ENCODE assay signal across 25 cellular contexts in genomic region chr2:176556383-176556782, GRCh38.
DNase-seq lines count a peak whose midpoint lies in the region; ATAC-seq, FAIRE-seq and TF ChIP-seq lines count a peak whose summit lies in the region.
"Had no signal": no experiment of that assay in that cellular context is flagged by ENCODE, and none has a peak within 500 bp of the region (broad histone marks: within the 10 kb centered on the region; RNA-seq: fewer than 3 reads in every experiment).

No MANE protein-coding gene starts in this region.

- H3K4me3 ChIP-seq in liver (ENCODE audit: low read depth in 1 of 3, low read length in 3 of 3), result no peak overlapping the region
- H3K4me3 ChIP-seq in HepG2 (replicated peaks in 1 of 3; ENCODE audit: insufficient read depth in 1 of 3, low read depth in 2 of 3, low read length in 3 of 3), result no peak overlapping the region
- no peak overlapping the region for H3K4me3 ChIP-seq in prostate gland
- H3K4me3 ChIP-seq: A549; BLaER1 treated with 17β-estradiol and CSF1 and Interleukin-3, amounts not matched to agents 10 nM and 100 nM; GM12878 had no signal

- no peaks in the 10 kb centered on the region for H3K36me3 Mint-ChIP-seq in activated naive CD4-positive, alpha-beta T cell treated with anti-CD3 and anti-CD28 coated beads for 36 hours (ENCODE audit: low read depth)
- H3K36me3 Mint-ChIP-seq: CD8-positive, alpha-beta T cell had no signal

- no peak overlapping the region for H3K4me2 ChIP-seq in HepG2 (ENCODE audit: low read depth, low read length)
- H3K4me2 ChIP-seq: A549; BLaER1 treated with 17β-estradiol and CSF1 and Interleukin-3, amounts not matched to agents 10 nM and 100 nM had no signal

- TF ChIP-seq CTCF in liver (IDR thresholded peaks at IDR 0.05; ENCODE audit: low read depth, low read length, missing input control) (no peak), HepG2 (CRISPR knock-in tag; IDR thresholded peaks at IDR 0.05) (no peak), VCaP (conservative IDR thresholded peaks at IDR 0.05) (no peak), prostate gland (IDR thresholded peaks at IDR 0.05) (no peak)

- no peak for TF ChIP-seq EP300 in HepG2 (IDR thresholded peaks at IDR 0.05; ENCODE audit: low read depth in 2 of 2, low read length in 2 of 2)
- no peak for TF ChIP-seq EP300 in HepG2 (CRISPR knock-in tag; IDR thresholded peaks at IDR 0.05; ENCODE audit: borderline replicate concordance)

- H3K9ac ChIP-seq in liver (ENCODE audit: low read depth in 1 of 2, low read length in 2 of 2) (no peak overlapping the region), HepG2 (ENCODE audit: insufficient read depth, low read depth, low read length) (no peak overlapping the region)
- H3K9ac ChIP-seq: BLaER1 treated with 17β-estradiol and CSF1 and Interleukin-3, amounts not matched to agents 10 nM and 100 nM had no signal

- peaks cover 0 to 4% (median 0%) of the 10 kb centered on the region in 4 donors for H3K27me3 ChIP-seq in liver (ENCODE audit: control insufficient read depth in 4 of 4, insufficient read depth in 4 of 4, low read length in 3 of 4)
- H3K27me3 ChIP-seq in HepG2 (ENCODE audit: control insufficient read depth in 1 of 2, insufficient read depth in 2 of 2, low read length in 2 of 2), result peaks cover 0 to 25% of the 10 kb centered on the region in 2 experiments; a peak in 3 of 5 replicates
- H3K27me3 ChIP-seq in prostate gland (replicated peaks; ENCODE audit: insufficient read depth), result peaks cover 4% of the 10 kb centered on the region
- H3K27me3 ChIP-seq: BLaER1 treated with 17β-estradiol and CSF1 and Interleukin-3, amounts not matched to agents 10 nM and 100 nM had no signal

- peaks cover 0 to 19% (median 10%) of the 10 kb centered on the region in 4 donors for H3K4me1 ChIP-seq in liver (ENCODE audit: control insufficient read depth in 4 of 4, insufficient read depth in 4 of 4, low read length in 3 of 4)
- H3K4me1 ChIP-seq in HepG2 (ENCODE audit: insufficient read depth, low read length), result peaks cover 10% of the 10 kb centered on the region
- no peaks in the 10 kb centered on the region for H3K4me1 ChIP-seq in prostate gland (replicated peaks)

- no TSS peak for BruUV-seq in HepG2 (replicated peaks; lab: Mats Ljungman, UMichigan)

- no peaks in the 10 kb centered on the region for H3K79me2 ChIP-seq in HepG2 (ENCODE audit: insufficient read depth, low read length)

- 25% methylated on average over 2 of the region's 2 CpGs for WGBS in liver
- WGBS in HepG2 (ENCODE audit: low lambda C conversion rate), result 0% methylated on average over 2 of the region's 2 CpGs
- 30% methylated on average over 2 of the region's 2 CpGs for WGBS in prostate gland

- ATAC-seq in HepG2, result no peak
- no peak for ATAC-seq in GM21786 (IDR thresholded peaks at IDR 0.05; ENCODE audit: unreplicated experiment)
- ATAC-seq: A549; CD8-positive, alpha-beta T cell; GM12878 had no signal

- H3K36me3 ChIP-seq in liver (ENCODE audit: control insufficient read depth in 4 of 4, insufficient read depth in 3 of 4, low read depth in 1 of 4, low read length in 3 of 4), result no peaks in the 10 kb centered on the region
- no peaks in the 10 kb centered on the region for H3K36me3 ChIP-seq in HepG2 (replicated peaks in 1 of 2; ENCODE audit: control insufficient read depth in 1 of 2, insufficient read depth in 2 of 2, low read length in 2 of 2)
- H3K36me3 ChIP-seq in prostate gland, result no peaks in the 10 kb centered on the region
- H3K36me3 ChIP-seq: BLaER1 treated with 17β-estradiol and CSF1 and Interleukin-3, amounts not matched to agents 10 nM and 100 nM had no signal

- no peak overlapping the region for H3K4me3 Mint-ChIP-seq in activated naive CD4-positive, alpha-beta T cell treated with anti-CD3 and anti-CD28 coated beads for 36 hours
- H3K4me3 Mint-ChIP-seq: B cell; CD4-positive, alpha-beta T cell; CD8-positive, alpha-beta T cell had no signal

- peaks cover 51% of the 10 kb centered on the region for H3K27me3 Mint-ChIP-seq in activated naive CD4-positive, alpha-beta T cell treated with anti-CD3 and anti-CD28 coated beads for 36 hours (ENCODE audit: low read depth)

- H3K27ac ChIP-seq in liver (ENCODE audit: low read depth in 1 of 2, low read length in 2 of 2), result no peak overlapping the region
- no peak overlapping the region for H3K27ac ChIP-seq in HepG2 (ENCODE audit: extremely low read length, insufficient read depth, low read length)
- peak overlapping the region; percentile 53 for H3K27ac ChIP-seq in VCaP
- H3K27ac ChIP-seq in prostate gland, result no peak overlapping the region
- H3K27ac ChIP-seq: 22Rv1; A549; BLaER1 treated with 17β-estradiol and CSF1 and Interleukin-3, amounts not matched to agents 10 nM and 100 nM; C4-2B had no signal

- no peak overlapping the region for H3K27ac Mint-ChIP-seq in activated naive CD4-positive, alpha-beta T cell treated with anti-CD3 and anti-CD28 coated beads for 36 hours
- H3K27ac Mint-ChIP-seq: B cell; CD4-positive, alpha-beta T cell; CD8-positive, alpha-beta T cell had no signal

- no peaks in the 10 kb centered on the region for H3K9me3 Mint-ChIP-seq in activated naive CD4-positive, alpha-beta T cell treated with anti-CD3 and anti-CD28 coated beads for 36 hours
- H3K9me3 Mint-ChIP-seq: CD4-positive, alpha-beta T cell; CD8-positive, alpha-beta T cell had no signal

- no peak for FAIRE-seq in HepG2 (lab: Jason Lieb, UNC)
- FAIRE-seq: A549, D721Med, GM12878, GM12892, GM18507 had no signal

- DNase-seq in HepG2 (ENCODE audit: low spot score) (no peak), prostate gland (ENCODE audit: low spot score) (peak; percentile 46), DMS153 (lab: John Stamatoyannopoulos, UW) (no peak)
- DNase-seq in activated naive CD4-positive, alpha-beta T cell treated with anti-CD3 and anti-CD28 coated beads for 36 hours, result no peak
- DNase-seq: AML-193; Calu3; CD4-positive, alpha-beta T cell; CD8-positive, alpha-beta T cell; DMS79; DND-41; EL; GDM1 had no signal

- POLR2A ChIA-PET in HepG2 (lab: Yijun Ruan, JAX), result no interaction called here

- intact Hi-C loops in HepG2 (cut with micrococcal nuclease; ENCODE audit: unreplicated experiment) (no loop called here), prostate gland (cut with DNase I) (loop anchor here (5.0 kb wide), 1 partner anchor 99 kb away; no protein-coding TSS in a partner anchor)
- intact Hi-C loops in activated naive CD4-positive, alpha-beta T cell treated with anti-CD3 and anti-CD28 coated beads for 36 hours (cut with micrococcal nuclease), result no loop called here

- CTCF ChIA-PET in HepG2 (lab: Yijun Ruan, JAX; ENCODE audit: low intra/inter-chr PET ratio, low total read pairs), result no interaction called here
- CTCF ChIA-PET in activated naive CD4-positive, alpha-beta T cell treated with anti-CD3 and anti-CD28 coated beads for 36 hours (lab: Charles Lee), result interaction anchor here (0.9 to 1.0 kb wide), 3 partner anchors 101 to 430 kb away, joined by 3 to 6 read pairs (median 4); no protein-coding TSS in a partner anchor

- TF ChIP-seq POLR2A in HepG2 (IDR thresholded peaks at IDR 0.05; ENCODE audit: insufficient read depth in 1 of 2, low read depth in 2 of 2, low read length in 2 of 2), result no peak
- TF ChIP-seq POLR2A in prostate gland (IDR thresholded peaks at IDR 0.05), result no peak

- H3K9me3 ChIP-seq in liver (ENCODE audit: control insufficient read depth in 4 of 4, low read length in 3 of 4) (no peaks in the 10 kb centered on the region), HepG2 (ENCODE audit: low read length) (no peaks in the 10 kb centered on the region), prostate gland (no peaks in the 10 kb centered on the region)
- H3K9me3 ChIP-seq: A549; BLaER1 treated with 17β-estradiol and CSF1 and Interleukin-3, amounts not matched to agents 10 nM and 100 nM; Caco-2 had no signal

- H3K4me1 Mint-ChIP-seq in activated naive CD4-positive, alpha-beta T cell treated with anti-CD3 and anti-CD28 coated beads for 36 hours (ENCODE audit: low read depth), result peaks cover 12% of the 10 kb centered on the region

- no peak overlapping the region for H2AFZ ChIP-seq in HepG2 (ENCODE audit: low read length)

- H4K20me1 ChIP-seq in HepG2 (ENCODE audit: insufficient read depth, low read length), result no peaks in the 10 kb centered on the region
- H4K20me1 ChIP-seq: BLaER1 treated with 17β-estradiol and CSF1 and Interleukin-3, amounts not matched to agents 10 nM and 100 nM had no signal

- no peak for TF ChIP-seq RAD21 in liver (IDR thresholded peaks at IDR 0.05)
- no peak for TF ChIP-seq RAD21 in HepG2 (CRISPR knock-in tag; IDR thresholded peaks at IDR 0.05)

- in situ Hi-C loops in HepG2 (cut with HindIII; ENCODE audit: extremely low pct_ligation_motif_present, low pct_unique_long_range_greater_than_20kb), result no loop called here

TF ChIP-seq in liver, 16 proteins besides CTCF, POLR2A, EP300 and RAD21:
- TF ChIP-seq HNF4A (conservative IDR thresholded peaks at IDR 0.05), result peak; percentile 15
- TF ChIP-seq TAF1 (conservative IDR thresholded peaks at IDR 0.05), result no peak

TF ChIP-seq in HepG2, 621 proteins besides CTCF, POLR2A, EP300 and RAD21 (continues in another document):
- TF ChIP-seq IKZF1 (IDR thresholded peaks at IDR 0.05) (no peak), POGK (CRISPR knock-in tag; conservative IDR thresholded peaks at IDR 0.05) (no peak), KDM4B (CRISPR knock-in tag; IDR thresholded peaks at IDR 0.05) (no peak), CBX2 (IDR thresholded peaks at IDR 0.05; ENCODE audit: low read depth, low read length) (no peak), CBX2 (CRISPR knock-in tag; IDR thresholded peaks at IDR 0.05; ENCODE audit: low read depth) (no peak)
